Comparison of ENCODE assay signal across 16 cellular contexts in genomic region chr2:201203916-201204654, GRCh38. TPM values are rescaled to one million over a fixed set of nuclear protein-coding genes. Genes with fewer than 3 reads are reported as not detected.
DNase-seq lines count a peak whose midpoint lies in the region; ATAC-seq and TF ChIP-seq lines count a peak whose summit lies in the region.
"Had no signal": no experiment of that assay in that cellular context is flagged by ENCODE, and none has a peak within 500 bp of the region (broad histone marks: within the 10 kb centered on the region; RNA-seq: fewer than 3 reads in every experiment).

No MANE protein-coding gene starts in this region.

- BruUV-seq in Caco-2 (replicated peaks; lab: Mats Ljungman, UMichigan) = no TSS peak

- H3K14ac ChIP-seq in mesenchymal stem cell (ENCODE audit: low read length in 2 of 2) = no peak overlapping the region

- no peak overlapping the region for H3K4me3 Mint-ChIP-seq in Caco-2 (ENCODE audit: unreplicated experiment)
- H3K4me3 Mint-ChIP-seq: activated T-cell treated with anti-CD3 and anti-CD28 coated beads, Interleukin-2, amount 50 U/mL, for 72 hours; CD4-positive, CD25-positive, alpha-beta regulatory T cell; stimulated activated effector memory CD8-positive, alpha-beta T cell treated with anti-CD3 and anti-CD28 coated beads, Interleukin-12 subunit alpha, Interleukin-12 subunit beta, amount 100 ng/mL, for 72 hours had no signal

- H3K79me2 ChIP-seq in Loucy (ENCODE audit: insufficient read depth, low read length) = peaks cover 15% of the 10 kb centered on the region
- H3K79me2 ChIP-seq in fibroblast of lung (ENCODE audit: control insufficient read depth, insufficient read depth, low read length) = no peaks in the 10 kb centered on the region

- no peaks in the 10 kb centered on the region for H3K79me1 ChIP-seq in mesenchymal stem cell (replicated peaks; ENCODE audit: low read length, poor library complexity, severe bottlenecking)

- H3F3A ChIP-seq in Loucy (ENCODE audit: low read depth) = no peaks in the 10 kb centered on the region

- H3K9ac ChIP-seq in Loucy (ENCODE audit: low read depth, low read length, poor library complexity, severe bottlenecking) (peak overlapping the region; percentile 45), fibroblast of lung (ENCODE audit: insufficient read depth, low read length) (no peak overlapping the region), mesenchymal stem cell (ENCODE audit: low read length) (peak overlapping the region; percentile 47)

- H3K4me1 ChIP-seq in Loucy (ENCODE audit: insufficient read depth, low read length, poor library complexity, severe bottlenecking) = peaks cover 22% of the 10 kb centered on the region
- H3K4me1 ChIP-seq in fibroblast of lung (ENCODE audit: control insufficient read depth, extremely low read depth, insufficient read depth, low read length) = no peaks in the 10 kb centered on the region
- peaks cover 4% of the 10 kb centered on the region for H3K4me1 ChIP-seq in mesenchymal stem cell (ENCODE audit: control insufficient read depth, insufficient read depth, low read depth, low read length)
- no peaks in the 10 kb centered on the region for H3K4me1 ChIP-seq in Caco-2

- no peak overlapping the region for H2BK12ac ChIP-seq in mesenchymal stem cell (ENCODE audit: low read length in 2 of 2)

- no peak overlapping the region for H2AK5ac ChIP-seq in mesenchymal stem cell (ENCODE audit: low read length, severe bottlenecking)

- peak overlapping the region; percentile 55 for H3K4me2 ChIP-seq in Loucy (ENCODE audit: low read depth, low read length, poor library complexity, severe bottlenecking)
- no peak overlapping the region for H3K4me2 ChIP-seq in fibroblast of lung (ENCODE audit: extremely low read depth, insufficient read depth, low read length)
- H3K4me2 ChIP-seq in mesenchymal stem cell (ENCODE audit: low read length, poor library complexity, severe bottlenecking) = no peak overlapping the region

- no peaks in the 10 kb centered on the region for H3K27me3 Mint-ChIP-seq in Caco-2 (ENCODE audit: insufficient read depth, unreplicated experiment)
- H3K27me3 Mint-ChIP-seq: CD4-positive, CD25-positive, alpha-beta regulatory T cell had no signal

- H2AFZ ChIP-seq in Loucy (ENCODE audit: low read length) (no peak overlapping the region), fibroblast of lung (ENCODE audit: low read length) (no peak overlapping the region), mesenchymal stem cell (ENCODE audit: low read depth, low read length) (no peak overlapping the region)

- H3K27ac ChIP-seq in fibroblast of lung (ENCODE audit: insufficient read depth, low read length) = no peak overlapping the region
- H3K27ac ChIP-seq in mesenchymal stem cell (ENCODE audit: low read length, poor library complexity, severe bottlenecking) = peak overlapping the region; percentile 2

- TF ChIP-seq CTCF in AG10803 (conservative IDR thresholded peaks at IDR 0.05; ENCODE audit: low read length) = no peak
- TF ChIP-seq CTCF in Loucy (conservative IDR thresholded peaks at IDR 0.05; ENCODE audit: low read length) = no peak
- no peak for TF ChIP-seq CTCF in fibroblast of lung (conservative IDR thresholded peaks at IDR 0.05 in 1 of 2, IDR thresholded peaks at IDR 0.05 in 1 of 2; ENCODE audit: low read depth in 1 of 2, low read length in 2 of 2)
- TF ChIP-seq CTCF in Caco-2 (IDR thresholded peaks at IDR 0.05; ENCODE audit: insufficient read depth in 1 of 2, low read depth in 1 of 2, low read length in 1 of 2, severe bottlenecking in 1 of 2, unreplicated experiment in 1 of 2) = no peak

- no peak overlapping the region for H3K27ac Mint-ChIP-seq in Caco-2 (ENCODE audit: unreplicated experiment)
- H3K27ac Mint-ChIP-seq: activated T-cell treated with anti-CD3 and anti-CD28 coated beads, Interleukin-2, amount 50 U/mL, for 72 hours; stimulated activated effector memory CD8-positive, alpha-beta T cell treated with anti-CD3 and anti-CD28 coated beads, Interleukin-12 subunit alpha, Interleukin-12 subunit beta, amount 100 ng/mL, for 72 hours had no signal

- no peaks in the 10 kb centered on the region for H3K9me2 ChIP-seq in Loucy (replicated peaks; ENCODE audit: low read depth, low read length)

- ATAC-seq in GM21515 (IDR thresholded peaks at IDR 0.05; ENCODE audit: unreplicated experiment) (no peak), HG03432 (IDR thresholded peaks at IDR 0.05; ENCODE audit: unreplicated experiment) (no peak)
- ATAC-seq: activated T-cell treated with anti-CD3 and anti-CD28 coated beads, Interleukin-2, amount 50 U/mL, for 72 hours; stimulated activated effector memory CD8-positive, alpha-beta T cell treated with anti-CD3 and anti-CD28 coated beads, Interleukin-12 subunit alpha, Interleukin-12 subunit beta, amount 100 ng/mL, for 72 hours had no signal

- H3K9me3 ChIP-seq in Loucy (ENCODE audit: insufficient read depth, low read depth, low read length) = no peaks in the 10 kb centered on the region
- H3K9me3 ChIP-seq in fibroblast of lung (ENCODE audit: control insufficient read depth, insufficient read depth, low read depth, low read length) = no peaks in the 10 kb centered on the region
- H3K9me3 ChIP-seq in mesenchymal stem cell (ENCODE audit: control insufficient read depth, low read length) = no peaks in the 10 kb centered on the region
- H3K9me3 ChIP-seq in Caco-2 = no peaks in the 10 kb centered on the region

- no peak overlapping the region for H3K4ac ChIP-seq in mesenchymal stem cell (ENCODE audit: low read depth in 1 of 2, low read length in 2 of 2)

- intact Hi-C loops in Caco-2 (cut with micrococcal nuclease; ENCODE audit: unreplicated experiment) = no loop called here

- no peak overlapping the region for H3K23ac ChIP-seq in mesenchymal stem cell (ENCODE audit: low read length in 2 of 2)

- H3K9me3 Mint-ChIP-seq in Caco-2 (ENCODE audit: unreplicated experiment) = no peaks in the 10 kb centered on the region
- H3K9me3 Mint-ChIP-seq: activated T-cell treated with anti-CD3 and anti-CD28 coated beads, Interleukin-2, amount 50 U/mL, for 72 hours; stimulated activated effector memory CD8-positive, alpha-beta T cell treated with anti-CD3 and anti-CD28 coated beads, Interleukin-12 subunit alpha, Interleukin-12 subunit beta, amount 100 ng/mL, for 72 hours had no signal

- no peak overlapping the region for H2BK15ac ChIP-seq in mesenchymal stem cell (ENCODE audit: low read depth, poor library complexity, severe bottlenecking)

- H3K27me3 ChIP-seq in Loucy (ENCODE audit: insufficient read depth, low read length, poor library complexity, severe bottlenecking) = no peaks in the 10 kb centered on the region
- H3K27me3 ChIP-seq in fibroblast of lung (ENCODE audit: control insufficient read depth, insufficient read depth, low read length) = no peaks in the 10 kb centered on the region
- H3K27me3 ChIP-seq in mesenchymal stem cell (ENCODE audit: control insufficient read depth in 1 of 2, insufficient read depth in 1 of 2, low read length in 2 of 2) = no peaks in the 10 kb centered on the region
- H3K27me3 ChIP-seq in Caco-2 (replicated peaks; ENCODE audit: control insufficient read depth, insufficient read depth, low read length) = no peaks in the 10 kb centered on the region

- no peaks in the 10 kb centered on the region for H3K4me1 Mint-ChIP-seq in Caco-2 (ENCODE audit: low read depth, unreplicated experiment)
- H3K4me1 Mint-ChIP-seq: stimulated activated effector memory CD8-positive, alpha-beta T cell treated with anti-CD3 and anti-CD28 coated beads, Interleukin-12 subunit alpha, Interleukin-12 subunit beta, amount 100 ng/mL, for 72 hours had no signal

- H3K36me3 ChIP-seq in Loucy (ENCODE audit: insufficient read depth, low read length) = peaks cover 56% of the 10 kb centered on the region; the same call in 1 of the 2 replicates
- no peaks in the 10 kb centered on the region for H3K36me3 ChIP-seq in fibroblast of lung (ENCODE audit: control insufficient read depth, insufficient read depth, low read length)
- H3K36me3 ChIP-seq in mesenchymal stem cell (ENCODE audit: control insufficient read depth in 1 of 2, insufficient read depth in 2 of 2, low read depth in 1 of 2, low read length in 2 of 2) = peaks cover 0 to 2% of the 10 kb centered on the region in 2 experiments
- no peaks in the 10 kb centered on the region for H3K36me3 ChIP-seq in Caco-2 (ENCODE audit: control insufficient read depth, insufficient read depth, low read length)

- H4K91ac ChIP-seq in mesenchymal stem cell (ENCODE audit: low read length) = no peak overlapping the region

- no peaks in the 10 kb centered on the region for H3K36me3 Mint-ChIP-seq in Caco-2 (ENCODE audit: insufficient read depth, unreplicated experiment)

- WGBS in mesenchymal stem cell = 92% methylated on average over 2 of the region's 6 CpGs

- no peak overlapping the region for H2BK120ac ChIP-seq in mesenchymal stem cell (ENCODE audit: low read depth, low read length)

- H3K4me3 ChIP-seq in AG10803 (ENCODE audit: low read length) (no peak overlapping the region), Loucy (ENCODE audit: low read length, poor library complexity, severe bottlenecking) (peak overlapping the region; percentile 45), fibroblast of lung (replicated peaks in 1 of 4; ENCODE audit: control extremely low read depth in 1 of 4, insufficient read depth in 1 of 4, low read depth in 3 of 4, low read length in 4 of 4) (no peak overlapping the region), mesenchymal stem cell (ENCODE audit: insufficient read depth in 1 of 2, low read depth in 1 of 2, low read length in 2 of 2) (no peak overlapping the region), Caco-2 (ENCODE audit: low read depth, low read length) (no peak overlapping the region)

- H4K8ac ChIP-seq in mesenchymal stem cell (ENCODE audit: low read length) = no peak overlapping the region

- CTCF ChIA-PET in Caco-2 (lab: Charles Lee) = interaction anchor here (0.6 kb wide), 1 partner anchor 27 kb away, joined by 4 read pairs; no protein-coding TSS in a partner anchor

- H4K20me1 ChIP-seq in Loucy (ENCODE audit: insufficient read depth, low read length, poor library complexity, severe bottlenecking) (no peaks in the 10 kb centered on the region), fibroblast of lung (ENCODE audit: control insufficient read depth, extremely low read depth, insufficient read depth, low read length) (no peaks in the 10 kb centered on the region)

- POLR2A ChIA-PET in Caco-2 (lab: Charles Lee) = no interaction called here

- no peak overlapping the region for H3K18ac ChIP-seq in mesenchymal stem cell (ENCODE audit: low read depth in 1 of 2, low read length in 2 of 2)

- no peak overlapping the region for H2BK5ac ChIP-seq in mesenchymal stem cell (ENCODE audit: low read depth, low read length, poor library complexity, severe bottlenecking)

- DNase-seq in AG10803 (ENCODE audit: low read depth) (peak; percentile 83), fibroblast of lung (ENCODE audit: low read depth in 2 of 2) (peak; percentile 3 to 59), mesenchymal stem cell (peak; percentile 58), GOT3 (lab: John Stamatoyannopoulos, UW) (no peak), Caco-2 (no peak)
- DNase-seq: activated T-cell treated with anti-CD3 and anti-CD28 coated beads, Interleukin-2, amount 50 U/mL, for 72 hours; CD4-positive, CD25-positive, alpha-beta regulatory T cell; H7; NCI-H1105 treated with DMSO at 0.1 percent for 48 hours; occipital lobe; SHP77 treated with DMSO at 0.1 percent for 48 hours; stimulated activated CD4-positive, alpha-beta T cell treated with anti-CD3 and anti-CD28 coated beads, Interleukin-2, amount 100 ng/mL, for 24 hours had no signal

RNA-seq across cellular contexts. Expression of gene CASP10, which starts 21.1 kb away (rescaled TPM):
- total RNA-seq in fibroblast of lung (4.9 and 8.1 TPM in 2 replicates), Caco-2 (2022) (5.8 and 5.9 TPM in 2 replicates)
- polyA plus RNA-seq in fibroblast of lung = 5.0 and 5.5 TPM in 2 replicates
- 2.5 and 2.9 TPM in 2 replicates for polyA plus RNA-seq in fibroblast of lung (2012)
- polyA minus RNA-seq in fibroblast of lung (ENCODE audit: low replicate concordance) = 2.2 and 6.8 TPM in 2 replicates
- polyA plus RNA-seq in mesenchymal stem cell (2013, experiment 1 of 2) = 0.47 TPM
- polyA plus RNA-seq in mesenchymal stem cell (2013, experiment 2 of 2) = 0.53 TPM

RNA-seq across cellular contexts. Expression of gene CASP8, which starts 56.3 kb away (rescaled TPM):
- 31.5 and 38.3 TPM in 2 replicates for total RNA-seq in fibroblast of lung
- polyA plus RNA-seq in fibroblast of lung = 19.7 and 22.6 TPM in 2 replicates
- 12.6 and 15.2 TPM in 2 replicates for polyA plus RNA-seq in fibroblast of lung (2012)
- 3.8 and 4.9 TPM in 2 replicates for polyA minus RNA-seq in fibroblast of lung (ENCODE audit: low replicate concordance)
- 12.5 TPM for polyA plus RNA-seq in mesenchymal stem cell (2013, experiment 1 of 2)
- polyA plus RNA-seq in mesenchymal stem cell (2013, experiment 2 of 2) = 10.6 TPM
- total RNA-seq in Caco-2 (2022) = 32.1 and 33.4 TPM in 2 replicates

Comparison
In these comparisons a context has a peak if more than half of its experiments do, and no peak if none do; other contexts are left out.
1. DNase-seq: peak in AG10803 (single experiment), fibroblast of lung (2 of 2) and mesenchymal stem cell (single experiment); none in GOT3 (single experiment) and Caco-2 (0 of 2).